In genomic region chr5:139862313-139862712, GRCh38 we compare ENCODE assay signal across 15 cellular contexts.
DNase-seq lines count a peak whose midpoint lies in the region; ATAC-seq and TF ChIP-seq lines count a peak whose summit lies in the region.
"Had no signal": no experiment of that assay in that cellular context is flagged by ENCODE, and none has a peak within 500 bp of the region (broad histone marks: within the 10 kb centered on the region; RNA-seq: fewer than 3 reads in every experiment).

No MANE protein-coding gene starts in this region.

- DNase-seq in CD1c-positive myeloid dendritic cell (ENCODE audit: extremely low spot score) (peak; percentile 24), NAMALWA (ENCODE audit: low spot score) (peak; percentile 44), fibroblast of pulmonary artery (ENCODE audit: low read depth) (peak; percentile 27), NCI-H1105 treated with DMSO at 0.1 percent for 48 hours (lab: John Stamatoyannopoulos, UW) (no peak), OCI-M1 (lab: John Stamatoyannopoulos, UW) (no peak)
- DNase-seq in activated effector memory CD4-positive, alpha-beta T cell treated with anti-CD3 and anti-CD28 coated beads, Interleukin-2, amount 50 U/mL, for 16 hours = no peak
- no peak for DNase-seq in activated CD4-positive, alpha-beta T cell treated with anti-CD3 and anti-CD28 coated beads for 1 hour
- DNase-seq: activated CD4-positive, alpha-beta memory T cell treated with anti-CD3 and anti-CD28 coated beads, Interleukin-2, amount 10 ng/mL, durations not matched to agents 7 days and 5 days; adrenal gland; effector memory CD8-positive, alpha-beta T cell; NCI-H1417 treated with DMSO at 0.1 percent for 48 hours; sigmoid colon; T-cell had no signal

- peak; percentile 48 for ATAC-seq in GM19351 (IDR thresholded peaks at IDR 0.05; ENCODE audit: unreplicated experiment)
- ATAC-seq: effector memory CD8-positive, alpha-beta T cell; T-cell had no signal

- H3K4me3 ChIP-seq in fibroblast of pulmonary artery (replicated peaks; ENCODE audit: low read depth, low read length) = no peak overlapping the region
- H3K4me3 ChIP-seq: adrenal gland; BLaER1 treated with 17β-estradiol and CSF1 and Interleukin-3, amounts not matched to agents 10 nM and 100 nM; sigmoid colon had no signal

- TF ChIP-seq CTCF in fibroblast of pulmonary artery (IDR thresholded peaks at IDR 0.05; ENCODE audit: low read length, missing control alignments) = no peak

Comparison
In these comparisons a context has a peak if more than half of its experiments do, and no peak if none do; other contexts are left out.
1. DNase-seq: peak in CD1c-positive myeloid dendritic cell (single experiment), NAMALWA (single experiment) and fibroblast of pulmonary artery (single experiment); none in NCI-H1105 treated with DMSO at 0.1 percent for 48 hours (single experiment), OCI-M1 (single experiment), activated effector memory CD4-positive, alpha-beta T cell treated with anti-CD3 and anti-CD28 coated beads, Interleukin-2, amount 50 U/mL, for 16 hours (single experiment) and activated CD4-positive, alpha-beta T cell treated with anti-CD3 and anti-CD28 coated beads for 1 hour (single experiment).